ENCODE assay signal across 8 cellular contexts in the genomic region with DNA sequence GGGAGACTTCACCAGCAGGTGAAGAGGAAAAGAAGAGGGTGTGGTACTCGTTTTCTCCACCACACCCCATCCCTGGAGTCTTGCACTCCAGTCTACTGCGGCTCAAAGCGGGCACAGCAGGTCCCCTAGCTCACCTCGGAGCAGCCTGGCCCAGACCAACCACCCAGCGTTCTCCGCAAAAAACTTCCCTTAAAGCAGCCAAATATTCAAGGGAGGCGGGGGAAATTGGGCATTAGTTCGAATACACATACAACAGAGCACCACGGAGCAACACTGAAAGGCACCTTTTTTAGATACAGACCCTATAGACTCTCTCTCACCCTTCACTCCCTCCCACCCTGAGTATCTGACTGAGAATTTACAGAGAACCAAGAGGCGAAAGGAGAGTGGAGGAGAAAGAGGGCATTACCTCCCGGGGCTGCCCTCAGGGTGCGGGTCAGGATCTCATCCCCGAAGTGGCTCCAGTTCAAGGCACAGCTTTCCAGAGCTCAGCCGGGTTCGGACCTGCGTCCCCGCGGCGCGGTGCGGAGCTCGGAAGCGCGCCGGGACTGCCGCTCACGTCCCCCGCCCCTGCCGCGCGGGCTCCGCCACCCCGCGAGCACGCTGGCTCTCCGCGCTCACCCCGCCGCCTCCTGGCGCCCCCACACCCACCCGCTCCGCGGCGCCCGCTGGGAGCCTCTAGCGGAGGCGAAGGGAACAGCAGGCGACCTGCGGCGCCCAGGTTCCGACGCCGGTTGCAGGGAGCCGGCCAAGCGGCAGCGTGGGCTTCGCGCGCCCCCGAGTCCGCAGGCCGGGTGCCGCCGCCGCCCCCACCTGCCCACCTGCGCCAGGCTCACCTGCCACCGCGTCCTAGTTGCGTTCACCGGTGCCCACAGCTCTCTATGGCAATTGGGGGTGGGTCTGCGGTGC. TPM values are rescaled to one million over a fixed set of nuclear protein-coding genes. Genes with fewer than 3 reads are reported as not detected.
A peak's percentile ranks its signal among the peaks of the same experiment; 100 is the strongest.
DNase-seq lines count a peak whose midpoint lies in the region; ATAC-seq and TF ChIP-seq lines count a peak whose summit lies in the region.

No MANE protein-coding gene starts in this region.

- H3K9me3 Mint-ChIP-seq in CD4-positive, CD25-positive, alpha-beta regulatory T cell: peaks cover 0 to 3% (median 0%) of the 10 kb centered on the region in 7 donors

- POLR2A ChIA-PET in PC-9 (lab: Charles Lee; ENCODE audit: unreplicated experiment): no interaction called here

- H3K79me2 ChIP-seq in PC-9 (ENCODE audit: low read depth): no peaks in the 10 kb centered on the region

- H4K20me1 ChIP-seq in PC-9 (ENCODE audit: insufficient read depth): no peaks in the 10 kb centered on the region

- intact Hi-C loops in PC-9 (cut with micrococcal nuclease; ENCODE audit: unreplicated experiment): loop anchor here (5.0 kb wide), 1 partner anchor 440 kb away; no protein-coding TSS in a partner anchor

- H3K36me3 Mint-ChIP-seq in CD4-positive, CD25-positive, alpha-beta regulatory T cell: no peaks in the 10 kb centered on the region

- peaks cover 0 to 19% (median 0%) of the 10 kb centered on the region in 4 donors for H3K4me1 Mint-ChIP-seq in CD4-positive, CD25-positive, alpha-beta regulatory T cell

- no peak overlapping the region for H3K27ac Mint-ChIP-seq in CD4-positive, CD25-positive, alpha-beta regulatory T cell

- H3K27me3 ChIP-seq in CD4-positive, CD25-positive, alpha-beta regulatory T cell (ENCODE audit: control insufficient read depth, insufficient read depth, low read length): peaks cover 5% of the 10 kb centered on the region
- peaks cover 22% of the 10 kb centered on the region for H3K27me3 ChIP-seq in PC-9 (ENCODE audit: insufficient read depth, low read depth)

- TF ChIP-seq CTCF in PC-9 (conservative IDR thresholded peaks at IDR 0.05): peak; percentile 59

- H3K36me3 ChIP-seq in CD4-positive, CD25-positive, alpha-beta regulatory T cell (ENCODE audit: control insufficient read depth, insufficient read depth, low read length): no peaks in the 10 kb centered on the region
- H3K36me3 ChIP-seq in PC-9 (ENCODE audit: low read depth): no peaks in the 10 kb centered on the region

- H3K9me3 ChIP-seq in CD4-positive, CD25-positive, alpha-beta regulatory T cell (ENCODE audit: control insufficient read depth in 2 of 2, low read length in 2 of 2): no peaks in the 10 kb centered on the region
- no peaks in the 10 kb centered on the region for H3K9me3 ChIP-seq in PC-9 (ENCODE audit: insufficient read depth, low read depth)

- peak in 1 of 2 donors; percentile 34 for ATAC-seq in CD4-positive, CD25-positive, alpha-beta regulatory T cell (ENCODE audit: low read depth in 2 of 2)
- ATAC-seq in GM19372 (IDR thresholded peaks at IDR 0.05; ENCODE audit: low read depth, unreplicated experiment): peak; percentile 90
- ATAC-seq in HG03354 (IDR thresholded peaks at IDR 0.05; ENCODE audit: poor library complexity, severe bottlenecking, unreplicated experiment): peak; percentile 92
- ATAC-seq in left lobe of liver: peak; percentile 98

- peaks cover 51% of the 10 kb centered on the region for H3K27me3 Mint-ChIP-seq in CD4-positive, CD25-positive, alpha-beta regulatory T cell

- peak overlapping the region in 3 of 4 donors; percentile 40 to 77 (median 41) for H3K4me3 Mint-ChIP-seq in CD4-positive, CD25-positive, alpha-beta regulatory T cell

- no peaks in the 10 kb centered on the region for H3K9me2 ChIP-seq in PC-9 (ENCODE audit: insufficient read depth)

- H3K4me2 ChIP-seq in PC-9: peak overlapping the region; percentile 78

- peak overlapping the region; percentile 66; the same call in 1 of the 2 replicates for H2AFZ ChIP-seq in PC-9

- H3K27ac ChIP-seq in CD4-positive, CD25-positive, alpha-beta regulatory T cell (ENCODE audit: insufficient read depth, low read length, poor library complexity, severe bottlenecking): no peak overlapping the region
- H3K27ac ChIP-seq in PC-9 (no peak overlapping the region), caudate nucleus (ENCODE audit: low read depth, low read length) (no peak overlapping the region)

- BruUV-seq in PC-9 (replicated peaks; lab: Mats Ljungman, UMichigan): no TSS peak

- H3K4me1 ChIP-seq in CD4-positive, CD25-positive, alpha-beta regulatory T cell (ENCODE audit: control insufficient read depth, insufficient read depth, low read length, poor library complexity, severe bottlenecking): peaks cover 14% of the 10 kb centered on the region
- no peaks in the 10 kb centered on the region for H3K4me1 ChIP-seq in PC-9 (replicated peaks; ENCODE audit: insufficient read depth)

- CTCF ChIA-PET in PC-9 (lab: Charles Lee): interaction anchor here (0.6 to 0.7 kb wide), 2 partner anchors 201 to 308 kb away, joined by 4 to 5 read pairs; no protein-coding TSS in a partner anchor

- peak in 2 of 3 donors; percentile 21 to 34 for DNase-seq in CD4-positive, CD25-positive, alpha-beta regulatory T cell
- DNase-seq in PC-9 (peak in 1 of 2 experiments; percentile 57), caudate nucleus (lab: John Stamatoyannopoulos, UW) (peak in 32 of 61 donors; percentile 1 to 62 (median 36)), left lobe of liver (ENCODE audit: low spot score) (no peak)
- DNase-seq in stimulated activated CD4-positive, alpha-beta T cell treated with anti-CD3 and anti-CD28 coated beads, Interleukin-2, amount 100 ng/mL, for 48 hours: peak; percentile 23 to 46
- DNase-seq in effector CD4-positive, alpha-beta T cell: no peak

- H3F3A ChIP-seq in PC-9 (ENCODE audit: insufficient read depth, low read depth): no peaks in the 10 kb centered on the region

- H3K4me3 ChIP-seq in CD4-positive, CD25-positive, alpha-beta regulatory T cell (ENCODE audit: low read depth, low read length): no peak overlapping the region
- peak overlapping the region; percentile 56; the same call in 1 of the 2 replicates for H3K4me3 ChIP-seq in PC-9

RNA-seq across cellular contexts. Expression of a gene that starts 1.5 kb away (rescaled TPM):
- not detected for total RNA-seq in CD4-positive, CD25-positive, alpha-beta regulatory T cell
- polyA plus RNA-seq in CD4-positive, CD25-positive, alpha-beta regulatory T cell: not detected
- total RNA-seq in PC-9 (2021): 0.31 TPM in 1 of 2 replicates, not detected in the other
- total RNA-seq in left lobe of liver: not detected

Comparison
In these comparisons a context has a peak if more than half of its experiments do, and no peak if none do; other contexts are left out.
1. DNase-seq: peak in CD4-positive, CD25-positive, alpha-beta regulatory T cell (2 of 3), caudate nucleus (32 of 61) and stimulated activated CD4-positive, alpha-beta T cell treated with anti-CD3 and anti-CD28 coated beads, Interleukin-2, amount 100 ng/mL, for 48 hours (2 of 2); none in left lobe of liver (single experiment) and effector CD4-positive, alpha-beta T cell (single experiment).